ENCODE assay signal across 9 cellular contexts in the genomic region with DNA sequence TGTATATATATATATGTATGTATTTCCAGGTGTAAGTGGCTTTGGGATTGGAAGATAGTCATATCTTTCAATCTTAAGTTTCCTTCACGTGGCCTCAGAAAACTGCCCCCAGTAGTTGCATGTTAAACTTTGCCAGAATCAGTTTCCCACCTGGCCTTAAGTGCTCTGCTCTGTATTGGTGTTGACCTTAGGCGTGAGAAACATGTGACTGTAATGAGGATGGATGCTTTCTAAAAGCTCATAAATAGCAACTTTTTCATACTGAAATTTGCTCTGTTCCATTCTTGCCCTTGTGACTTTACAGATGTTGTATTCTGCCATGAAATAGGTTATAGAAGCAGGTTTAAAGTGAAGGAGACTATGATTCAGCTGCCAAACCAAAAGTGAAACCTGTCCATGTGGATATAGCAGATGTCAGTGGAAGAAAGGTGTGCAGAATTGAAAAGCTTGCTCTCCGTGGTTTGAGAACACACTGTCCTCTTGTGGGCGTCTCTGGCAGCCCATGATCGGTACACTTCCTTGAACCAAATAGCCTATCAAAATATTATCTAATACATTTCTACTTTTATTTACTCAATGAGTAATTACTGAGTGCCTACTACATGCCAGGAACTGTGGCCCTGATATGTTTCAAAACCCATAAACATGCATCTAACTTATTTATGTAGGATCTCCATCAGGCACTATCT. TPM values are rescaled to one million over a fixed set of nuclear protein-coding genes. Genes with fewer than 3 reads are reported as not detected.
DNase-seq lines count a peak whose midpoint lies in the region; ATAC-seq, FAIRE-seq and TF ChIP-seq lines count a peak whose summit lies in the region.
"Had no signal": no experiment of that assay in that cellular context is flagged by ENCODE, and none has a peak within 500 bp of the region (broad histone marks: within the 10 kb centered on the region; RNA-seq: fewer than 3 reads in every experiment).

No MANE protein-coding gene starts in this region.

- H4K91ac ChIP-seq in IMR-90 (ENCODE audit: insufficient read depth, low read depth, low read length) = no peak overlapping the region

- no peak overlapping the region for H2AFZ ChIP-seq in IMR-90 (replicated peaks; ENCODE audit: low read length, poor library complexity)

- H3K9me1 ChIP-seq in IMR-90 (ENCODE audit: insufficient read depth, low read length) = peaks cover 10% of the 10 kb centered on the region

- no TSS peak for BruUV-seq in IMR-90 (replicated peaks; lab: Mats Ljungman, UMichigan)

- H3K9me3 ChIP-seq in IMR-90 (ENCODE audit: control insufficient read depth, insufficient read depth, low read length) (no peaks in the 10 kb centered on the region), prostate gland (no peaks in the 10 kb centered on the region)

- 0 out of 3 replicates have a peak overlapping the region, but pooled peaks have one; percentile 45 for H2BK15ac ChIP-seq in IMR-90 (ENCODE audit: low read depth, low read length)

- H3K4me1 ChIP-seq in IMR-90 (ENCODE audit: control insufficient read depth, insufficient read depth, low read length) (peaks cover 3% of the 10 kb centered on the region), prostate gland (replicated peaks) (peaks cover 19% of the 10 kb centered on the region)

- TF ChIP-seq POLR2A in IMR-90 (IDR thresholded peaks at IDR 0.05; ENCODE audit: low read depth, low read length) = no peak
- TF ChIP-seq POLR2A in prostate gland (IDR thresholded peaks at IDR 0.05) = no peak

- no peak overlapping the region for H4K5ac ChIP-seq in IMR-90 (ENCODE audit: low read depth, low read length)

- no peak overlapping the region for H3K9ac ChIP-seq in IMR-90 (ENCODE audit: low read depth, low read length)

- no peak overlapping the region for H3K14ac ChIP-seq in IMR-90 (replicated peaks; ENCODE audit: low read depth, low read length)

- H3K36me3 ChIP-seq in IMR-90 (ENCODE audit: control insufficient read depth, insufficient read depth, low read length) = no peaks in the 10 kb centered on the region
- no peaks in the 10 kb centered on the region for H3K36me3 ChIP-seq in prostate gland

- dilution Hi-C loops in IMR-90 (cut with HindIII; ENCODE audit: low sequenced_read_pairs, unreplicated experiment) = no loop called here

- POLR2A ChIA-PET in IMR-90 (lab: Charles Lee; ENCODE audit: unreplicated experiment) = no interaction called here

- no peak for ATAC-seq in IMR-90 (ENCODE audit: low read depth)
- no peak for ATAC-seq in GM19455 (IDR thresholded peaks at IDR 0.05; ENCODE audit: unreplicated experiment)

- H3K4me2 ChIP-seq in IMR-90 (ENCODE audit: low read depth, low read length) = no peak overlapping the region

- no peak overlapping the region for H3K4me3 ChIP-seq in IMR-90 (ENCODE audit: insufficient read depth, low read depth, low read length)
- no peak overlapping the region for H3K4me3 ChIP-seq in prostate gland

- H4K20me1 ChIP-seq in IMR-90 (ENCODE audit: insufficient read depth, low read length) = no peaks in the 10 kb centered on the region

- H3K27me3 ChIP-seq in IMR-90 (ENCODE audit: control insufficient read depth, insufficient read depth, low read length) = no peaks in the 10 kb centered on the region
- no peaks in the 10 kb centered on the region for H3K27me3 ChIP-seq in prostate gland (replicated peaks; ENCODE audit: insufficient read depth)

- no peak for FAIRE-seq in HTR-8/SVneo (lab: Jason Lieb, UNC)

- DNase-seq in NCI-H2107 treated with DMSO at 0.1 percent for 48 hours (lab: John Stamatoyannopoulos, UW; ENCODE audit: unreplicated experiment) (peak; percentile 43), NCI-H2107 (lab: John Stamatoyannopoulos, UW) (no peak), IMR-90 (no peak), prostate gland (ENCODE audit: low spot score) (peak; percentile 84), cardiac septum (ENCODE audit: low spot score) (no peak), HTR-8/SVneo (ENCODE audit: insufficient read length, low spot score) (no peak)
- DNase-seq in central memory CD4-positive, alpha-beta T cell = peak; percentile 2
- DNase-seq: retina had no signal

- no peak overlapping the region; the same call in 1 of the 2 replicates for H3K56ac ChIP-seq in IMR-90 (ENCODE audit: extremely low read depth, insufficient read depth, low read length)

- peaks cover 6 to 20% of the 10 kb centered on the region in 2 experiments; a peak in 3 of 4 replicates for H3K79me1 ChIP-seq in IMR-90 (ENCODE audit: low read depth in 1 of 2, low read length in 2 of 2)

- TF ChIP-seq CTCF in IMR-90 (conservative IDR thresholded peaks at IDR 0.05; ENCODE audit: low read depth, low read length) (no peak), prostate gland (IDR thresholded peaks at IDR 0.05) (peak in 1 of 4 experiments; percentile 56)

- H3K23ac ChIP-seq in IMR-90 (ENCODE audit: low read depth, low read length) = no peak overlapping the region

- WGBS in IMR-90 (ENCODE audit: extremely low coverage in 2 of 2, insufficient read length in 1 of 2), 2 experiments = no CpG with 5 or more reads among the region's 5 CpGs
- 21% methylated on average over 5 of the region's 5 CpGs for WGBS in prostate gland

- H4K8ac ChIP-seq in IMR-90 (ENCODE audit: low read depth in 2 of 2, low read length in 2 of 2) = no peak overlapping the region; a peak in 1 of 4 replicates

- intact Hi-C loops in IMR-90 (cut with micrococcal nuclease) = no loop called here
- intact Hi-C loops in prostate gland (cut with DNase I) = no loop called here
- intact Hi-C loops in cardiac septum (cut with DNase I) = no loop called here

- no peak overlapping the region for H2BK120ac ChIP-seq in IMR-90 (ENCODE audit: low read depth, low read length)

- TF ChIP-seq RAD21 in IMR-90 (IDR thresholded peaks at IDR 0.05; ENCODE audit: low read length) = no peak

- no peak overlapping the region for H2AK5ac ChIP-seq in IMR-90 (ENCODE audit: low read depth, low read length)

- H2AK9ac ChIP-seq in IMR-90 (replicated peaks; ENCODE audit: low read depth, low read length, poor library complexity) = no peak overlapping the region

- no peak overlapping the region for H2BK20ac ChIP-seq in IMR-90 (ENCODE audit: low read depth, low read length)

- in situ Hi-C loops in IMR-90 (cut with MboI; ENCODE audit: low sequenced_read_pairs) = no loop called here

- no peak overlapping the region for H3K4ac ChIP-seq in IMR-90 (ENCODE audit: low read depth, low read length)

- H3K18ac ChIP-seq in IMR-90 (ENCODE audit: low read depth, low read length) = no peak overlapping the region

- no peak overlapping the region for H3K27ac ChIP-seq in IMR-90 (ENCODE audit: insufficient read depth, low read length)
- H3K27ac ChIP-seq in prostate gland = peak overlapping the region; percentile 50 to 59

- H2BK5ac ChIP-seq in IMR-90 (ENCODE audit: low read depth, low read length, poor library complexity, severe bottlenecking) = peak overlapping the region; percentile 31

- CTCF ChIA-PET in IMR-90 (lab: Yijun Ruan, JAX) = interaction anchor here (1.2 kb wide), 1 partner anchor 337 kb away, joined by 3 read pairs; no protein-coding TSS in a partner anchor

TF ChIP-seq in IMR-90, 13 proteins besides CTCF, POLR2A, EP300 and RAD21:
- TF ChIP-seq NFE2L2 (IDR thresholded peaks at IDR 0.05; ENCODE audit: low read depth, low read length) = no peak
- TF ChIP-seq FOS (IDR thresholded peaks at IDR 0.05; ENCODE audit: low read depth, low read length) = no peak
- no peak for TF ChIP-seq RFX5 (IDR thresholded peaks at IDR 0.05; ENCODE audit: low read depth, low read length)

RNA-seq across cellular contexts. Expression of a gene that starts 15.8 kb away (rescaled TPM):
- total RNA-seq in IMR-90 (2012; rRNA removed) = 7.9 and 8.3 TPM in 2 replicates
- polyA plus RNA-seq in IMR-90 (2012; rRNA removed) = 15.6 and 16.8 TPM in 2 replicates
- polyA plus RNA-seq in IMR-90 (2012; cell fraction: cytosol; rRNA removed) = 12.1 and 13.8 TPM in 2 replicates
- polyA plus RNA-seq in IMR-90 (2012; cell fraction: nucleus; rRNA removed; ENCODE audit: low replicate concordance) = 4.1 and 8.2 TPM in 2 replicates
- total RNA-seq in prostate gland = 1 to 10 TPM in 1 of 2 donors, under 1 TPM in 1; 0.96 to 4.2 TPM
- 0.30 TPM for total RNA-seq in cardiac septum

RNA-seq across cellular contexts. Expression of a gene that starts 42.0 kb away (rescaled TPM):
- 28.6 and 29.0 TPM in 2 replicates for total RNA-seq in IMR-90 (2012; rRNA removed)
- polyA plus RNA-seq in IMR-90 (2012; rRNA removed) = 8.5 and 9.9 TPM in 2 replicates
- polyA plus RNA-seq in IMR-90 (2012; cell fraction: cytosol; rRNA removed) = 1.3 and 1.7 TPM in 2 replicates
- polyA plus RNA-seq in IMR-90 (2012; cell fraction: nucleus; rRNA removed; ENCODE audit: low replicate concordance) = 1.3 and 5.8 TPM in 2 replicates
- 1 to 10 TPM; 2.6 to 7.0 TPM for total RNA-seq in prostate gland
- total RNA-seq in cardiac septum = 1.7 TPM

Comparison
In these comparisons a context has a peak if more than half of its experiments do, and no peak if none do; other contexts are left out.
1. DNase-seq: peak in NCI-H2107 treated with DMSO at 0.1 percent for 48 hours (single experiment), central memory CD4-positive, alpha-beta T cell (single experiment) and prostate gland (single experiment); none in NCI-H2107 (single experiment), IMR-90 (single experiment), cardiac septum (single experiment) and HTR-8/SVneo (single experiment).